8 cellular contexts compared by ENCODE assay signal in the genomic region with DNA sequence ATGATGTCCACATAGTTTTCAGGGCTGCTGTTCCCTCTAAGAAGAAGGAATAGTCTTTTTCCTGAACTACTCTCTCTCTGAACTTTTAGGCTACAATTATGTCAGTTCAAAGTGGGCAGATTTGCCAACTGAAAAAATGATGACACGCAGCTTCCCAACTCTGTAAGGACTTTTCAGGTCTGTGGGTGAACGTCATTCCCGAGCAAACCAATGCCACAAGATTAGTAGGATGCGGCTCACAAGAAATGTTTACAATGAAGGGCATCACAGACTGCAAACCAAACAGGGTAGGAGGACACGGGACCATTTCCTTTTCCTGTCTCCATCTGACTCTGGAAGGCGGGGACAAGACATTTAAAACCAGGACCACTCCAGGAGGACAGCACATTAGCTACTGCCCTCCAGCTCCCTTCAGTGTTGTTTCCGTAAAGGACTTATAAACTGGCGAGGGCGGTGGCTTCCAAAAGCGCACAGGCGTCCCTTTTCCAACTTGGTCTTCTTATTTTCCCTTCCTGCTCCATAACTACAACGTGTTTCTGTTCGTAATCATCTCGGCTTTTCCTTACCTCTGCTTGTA. TPM values are rescaled to one million over a fixed set of nuclear protein-coding genes. Genes with fewer than 3 reads are reported as not detected.
DNase-seq lines count a peak whose midpoint lies in the region; ATAC-seq and TF ChIP-seq lines count a peak whose summit lies in the region.

No MANE protein-coding gene starts in this region.

- CTCF ChIA-PET in T-cell (lab: Charles Lee) = interaction anchor here (1.1 to 2.4 kb wide), 6 partner anchors 9 to 221 kb away, joined by 3 to 9 read pairs (median 3); no protein-coding TSS in a partner anchor

- H3K4me3 Mint-ChIP-seq in T-cell = peak overlapping the region; percentile 94 to 99 (median 99)

- intact Hi-C loops in transverse colon (cut with DNase I; ENCODE audit: low total_unique reads) = no loop called here

- ATAC-seq in GM18907 (IDR thresholded peaks at IDR 0.05; ENCODE audit: unreplicated experiment) = peak; percentile 15
- peak; percentile 11 for ATAC-seq in HG03571 (IDR thresholded peaks at IDR 0.05; ENCODE audit: unreplicated experiment)
- peak in 3 of 4 experiments; percentile 3 to 18 (median 9) for ATAC-seq in T-cell (replicated peaks in 1 of 4)

- no peak for TF ChIP-seq CTCF in transverse colon (IDR thresholded peaks at IDR 0.05)

- no peaks in the 10 kb centered on the region for H3K36me3 ChIP-seq in transverse colon

- no peaks in the 10 kb centered on the region for H3K9me3 Mint-ChIP-seq in T-cell

- no peaks in the 10 kb centered on the region for H3K27me3 ChIP-seq in transverse colon

- no peaks in the 10 kb centered on the region for H3K36me3 Mint-ChIP-seq in T-cell

- H3K9me3 ChIP-seq in transverse colon = no peaks in the 10 kb centered on the region

- POLR2A ChIA-PET in T-cell (lab: Charles Lee) = interaction anchor here (1.0 to 1.2 kb wide), 3 partner anchors 91 to 96 kb away, joined by 3 to 4 read pairs (median 3); no protein-coding TSS in a partner anchor

- peaks cover 69 to 79% (median 73%) of the 10 kb centered on the region in 3 donors for H3K4me1 Mint-ChIP-seq in T-cell

- in situ Hi-C loops in transverse colon (cut with MboI; ENCODE audit: low pct_ligation_motif_present in 1 of 4, low pct_unique_long_range_greater_than_20kb in 1 of 4, low sequenced_read_pairs in 3 of 4) = no loop called here

- peak overlapping the region; percentile 54 to 91 (median 74) for H3K4me3 ChIP-seq in transverse colon

- DNase-seq in COLO829 (ENCODE audit: low spot score) = peak; percentile 82
- DNase-seq in T-cell = peak in 2 of 34 experiments; percentile 4 to 14
- peak; percentile 77 for DNase-seq in epidermal melanocyte (ENCODE audit: insufficient read length, low spot score)
- peak; percentile 50 for DNase-seq in midbrain (lab: John Stamatoyannopoulos, UW)
- DNase-seq in transverse colon = peak; percentile 50
- DNase-seq in ecto neural progenitor cell (ENCODE audit: low spot score) = no peak

- peak overlapping the region; percentile 92 to 96 for H3K27ac Mint-ChIP-seq in T-cell

- no peak for TF ChIP-seq POLR2A in transverse colon (IDR thresholded peaks at IDR 0.05)

- no peak for TF ChIP-seq EP300 in transverse colon (IDR thresholded peaks at IDR 0.05; ENCODE audit: low read depth)

- H3K27ac ChIP-seq in transverse colon = peak overlapping the region; percentile 93 to 97 (median 95)

- peaks cover 16 to 44% (median 33%) of the 10 kb centered on the region in 4 donors for H3K4me1 ChIP-seq in transverse colon

- no peaks in the 10 kb centered on the region for H3K27me3 Mint-ChIP-seq in T-cell

- 2 to 20% methylated on average over 1 to 14 of the region's 14 CpGs for WGBS in transverse colon (ENCODE audit: low coverage in 1 of 2), 2 donors

RNA-seq across cellular contexts. Expression of a gene that starts 0.5 kb away (rescaled TPM):
- total RNA-seq in T-cell = 10 to 100 TPM; 43.9 to 63.3 (median 46.5) TPM
- total RNA-seq in transverse colon = 10 to 100 TPM; 30.7 to 87.0 (median 48.6) TPM
